8 cellular contexts compared by ENCODE assay signal in the genomic region with DNA sequence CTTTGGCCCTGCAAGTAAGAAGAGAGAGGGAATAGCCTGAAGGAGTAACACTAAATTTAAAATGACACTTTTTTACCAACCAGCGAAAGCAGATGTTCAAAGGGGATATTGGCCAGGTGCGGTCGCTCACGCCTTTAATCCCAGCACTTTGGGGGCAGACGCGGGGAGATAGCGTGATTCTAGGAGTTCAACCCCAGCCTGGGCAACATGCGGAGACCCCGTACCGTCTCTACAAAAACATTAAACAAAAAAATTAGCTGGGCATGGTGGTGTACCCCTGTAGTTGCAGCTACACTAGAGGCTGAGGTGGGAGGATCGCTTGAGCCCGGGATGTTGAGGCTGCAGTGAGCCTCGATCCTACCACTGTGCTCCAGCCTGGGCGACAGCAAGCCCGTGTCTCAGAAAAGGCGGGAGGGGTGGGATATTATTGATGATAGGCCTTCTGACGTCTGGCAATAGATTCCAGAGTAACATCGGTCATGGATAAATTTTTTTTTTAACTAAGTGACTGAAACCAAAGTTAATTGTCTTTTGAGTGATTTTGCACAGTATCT. TPM values are rescaled to one million over a fixed set of nuclear protein-coding genes. Genes with fewer than 3 reads are reported as not detected.
DNase-seq lines count a peak whose midpoint lies in the region; ATAC-seq and TF ChIP-seq lines count a peak whose summit lies in the region.

No MANE protein-coding gene starts in this region.

- H3K4me1 ChIP-seq in endodermal cell (ENCODE audit: control insufficient read depth, insufficient read depth, low read length) (no peaks in the 10 kb centered on the region), osteoblast (ENCODE audit: insufficient read depth, low read length) (peaks cover 24% of the 10 kb centered on the region)

- H2AFZ ChIP-seq in osteoblast (ENCODE audit: low read length) = peak overlapping the region; percentile 97

- H3K27me3 Mint-ChIP-seq in endodermal cell (ENCODE audit: insufficient read depth) = peaks cover 3% of the 10 kb centered on the region

- H3K36me3 Mint-ChIP-seq in endodermal cell (ENCODE audit: low read depth) = peaks cover 22% of the 10 kb centered on the region

- H3K4me1 Mint-ChIP-seq in endodermal cell = peaks cover 22% of the 10 kb centered on the region

- no peak overlapping the region for H3K4me3 Mint-ChIP-seq in endodermal cell

- no peak overlapping the region for H3K27ac Mint-ChIP-seq in endodermal cell

- H3K9me3 ChIP-seq in endodermal cell (ENCODE audit: control insufficient read depth, low read length) (no peaks in the 10 kb centered on the region), osteoblast (ENCODE audit: low read depth, low read length) (no peaks in the 10 kb centered on the region)

- no peak for TF ChIP-seq CTCF in LNCaP clone FGC (IDR thresholded peaks at IDR 0.05; ENCODE audit: control insufficient read depth, extremely low read depth, insufficient read depth)
- TF ChIP-seq CTCF in endodermal cell (conservative IDR thresholded peaks at IDR 0.05) = no peak
- no peak for TF ChIP-seq CTCF in osteoblast (IDR thresholded peaks at IDR 0.05; ENCODE audit: extremely low read depth, low read depth, low read length)
- no peak for TF ChIP-seq CTCF in omental fat pad (IDR thresholded peaks at IDR 0.05)

- H3K27me3 ChIP-seq in endodermal cell (ENCODE audit: control insufficient read depth, insufficient read depth, low read length, poor library complexity, severe bottlenecking) = no peaks in the 10 kb centered on the region
- H3K27me3 ChIP-seq in osteoblast (ENCODE audit: insufficient read depth, low read length) = no peaks in the 10 kb centered on the region

- peak overlapping the region; percentile 97 for H3K4me3 ChIP-seq in LNCaP clone FGC (ENCODE audit: low read depth, low read length)
- H3K4me3 ChIP-seq in endodermal cell (ENCODE audit: low read length) = peak overlapping the region; percentile 97
- H3K4me3 ChIP-seq in osteoblast (ENCODE audit: insufficient read depth, low read length) = peak overlapping the region; percentile 92

- peak; percentile 5 for DNase-seq in COLO668 (lab: John Stamatoyannopoulos, UW; ENCODE audit: unreplicated experiment)
- DNase-seq in LNCaP clone FGC (ENCODE audit: low read depth) = no peak
- DNase-seq in endodermal cell = peak; percentile 57
- DNase-seq in osteoblast (ENCODE audit: insufficient read length, low spot score, missing footprints) = peak; percentile 46
- DNase-seq in T1000 (lab: John Stamatoyannopoulos, UW) = no peak
- no peak for DNase-seq in HCEC 1CT
- no peak for DNase-seq in activated gamma-delta T cell treated with Interleukin-2 at 50 U/mL for 16 hours
- DNase-seq in omental fat pad (ENCODE audit: low spot score) = no peak

- H3K27ac ChIP-seq in endodermal cell (ENCODE audit: low read depth, low read length) = peak overlapping the region; percentile 83
- peak overlapping the region; percentile 96 for H3K27ac ChIP-seq in osteoblast (ENCODE audit: low read depth, low read length)

- peak overlapping the region; percentile 98 for H3K4me2 ChIP-seq in osteoblast (ENCODE audit: insufficient read depth, low read length)

- H3K9me3 Mint-ChIP-seq in endodermal cell = no peaks in the 10 kb centered on the region

- peaks cover 67% of the 10 kb centered on the region for H3K79me2 ChIP-seq in osteoblast (ENCODE audit: insufficient read depth, low read length)

- H4K20me1 ChIP-seq in osteoblast (ENCODE audit: insufficient read depth, low read length) = peaks cover 11% of the 10 kb centered on the region

- 20 to 34% methylated on average over 15 to 18 of the region's 18 CpGs for WGBS in endodermal cell (ENCODE audit: insufficient coverage in 1 of 2, insufficient read length in 1 of 2), 2 experiments

- peak overlapping the region; percentile 93 for H3K9ac ChIP-seq in endodermal cell (ENCODE audit: extremely low read depth, low read length, poor library complexity, severe bottlenecking)

- peaks cover 45% of the 10 kb centered on the region for H3K36me3 ChIP-seq in endodermal cell (ENCODE audit: control insufficient read depth, insufficient read depth, low read length)
- H3K36me3 ChIP-seq in osteoblast (ENCODE audit: insufficient read depth, low read length) = peaks cover 4% of the 10 kb centered on the region

- no peak for ATAC-seq in omental fat pad (ENCODE audit: low FRiP score)

RNA-seq across cellular contexts. Expression of a gene that starts 1.1 kb away (rescaled TPM):
- total RNA-seq in endodermal cell = 10 to 100 TPM in 1 of 2 donors, 1 to 10 TPM in 1; 8.4 to 15.8 TPM
- polyA plus RNA-seq in endodermal cell (2013, experiment 1 of 2) = 10.8 TPM
- 8.2 TPM for polyA plus RNA-seq in endodermal cell (2013, experiment 2 of 2)
- 21.0 and 27.4 TPM in 2 replicates for total RNA-seq in osteoblast
- total RNA-seq in omental fat pad = 10 to 100 TPM; 14.8 to 37.9 (median 23.5) TPM

Comparison
In these comparisons a context has a peak if more than half of its experiments do, and no peak if none do; other contexts are left out.
1. DNase-seq: peak in COLO668 (single experiment), endodermal cell (single experiment) and osteoblast (single experiment); none in LNCaP clone FGC (single experiment), T1000 (single experiment), HCEC 1CT (single experiment), activated gamma-delta T cell treated with Interleukin-2 at 50 U/mL for 16 hours (single experiment) and omental fat pad (single experiment).
2. Peak in every context shown above with its lines, with median percentiles within 50 percentile points of each other: H3K4me3 ChIP-seq.